ENCODE assay signal across 2 cellular contexts in the genomic region with DNA sequence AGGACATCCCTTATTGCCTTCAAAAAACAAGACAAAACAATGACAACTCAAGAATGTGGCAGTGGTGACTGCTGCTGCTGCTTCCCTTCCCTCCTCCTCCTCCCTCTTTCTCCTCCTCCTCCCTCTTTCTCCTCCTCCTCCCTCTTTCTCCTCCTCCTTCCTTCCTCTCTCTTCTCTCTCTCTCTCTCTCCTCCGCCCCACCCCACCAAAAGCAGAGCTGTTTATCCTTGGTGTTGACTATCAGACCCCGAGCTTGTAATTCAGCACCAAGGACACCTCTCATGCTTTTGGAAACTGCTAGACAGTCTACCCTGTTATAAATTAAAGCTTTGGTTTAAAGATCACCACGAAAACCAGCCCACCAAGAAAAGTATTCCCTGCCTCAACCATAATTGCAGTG.
TF ChIP-seq lines count a peak whose summit lies in the region.

No MANE protein-coding gene starts in this region.

TF ChIP-seq in IMR-90, 13 proteins besides CTCF, POLR2A, EP300 and RAD21:
- TF ChIP-seq NFE2L2 (IDR thresholded peaks at IDR 0.05; ENCODE audit: low read depth, low read length): no peak
- TF ChIP-seq CEBPB (IDR thresholded peaks at IDR 0.05; ENCODE audit: low read depth, low read length): no peak
- TF ChIP-seq, protein P1, sequence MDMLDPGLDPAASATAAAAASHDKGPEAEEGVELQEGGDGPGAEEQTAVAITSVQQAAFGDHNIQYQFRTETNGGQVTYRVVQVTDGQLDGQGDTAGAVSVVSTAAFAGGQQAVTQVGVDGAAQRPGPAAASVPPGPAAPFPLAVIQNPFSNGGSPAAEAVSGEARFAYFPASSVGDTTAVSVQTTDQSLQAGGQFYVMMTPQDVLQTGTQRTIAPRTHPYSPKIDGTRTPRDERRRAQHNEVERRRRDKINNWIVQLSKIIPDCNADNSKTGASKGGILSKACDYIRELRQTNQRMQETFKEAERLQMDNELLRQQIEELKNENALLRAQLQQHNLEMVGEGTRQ (IDR thresholded peaks at IDR 0.05; ENCODE audit: low read depth, low read length): no peak
- no peak for TF ChIP-seq MXI1 (IDR thresholded peaks at IDR 0.05; ENCODE audit: borderline replicate concordance, low read depth, low read length)
- TF ChIP-seq FOS (IDR thresholded peaks at IDR 0.05; ENCODE audit: low read depth, low read length): no peak
- no peak for TF ChIP-seq SMC3 (IDR thresholded peaks at IDR 0.05; ENCODE audit: low read depth, low read length)
- TF ChIP-seq MAZ (IDR thresholded peaks at IDR 0.05; ENCODE audit: borderline replicate concordance, low read depth, low read length): no peak
- TF ChIP-seq, protein P2, sequence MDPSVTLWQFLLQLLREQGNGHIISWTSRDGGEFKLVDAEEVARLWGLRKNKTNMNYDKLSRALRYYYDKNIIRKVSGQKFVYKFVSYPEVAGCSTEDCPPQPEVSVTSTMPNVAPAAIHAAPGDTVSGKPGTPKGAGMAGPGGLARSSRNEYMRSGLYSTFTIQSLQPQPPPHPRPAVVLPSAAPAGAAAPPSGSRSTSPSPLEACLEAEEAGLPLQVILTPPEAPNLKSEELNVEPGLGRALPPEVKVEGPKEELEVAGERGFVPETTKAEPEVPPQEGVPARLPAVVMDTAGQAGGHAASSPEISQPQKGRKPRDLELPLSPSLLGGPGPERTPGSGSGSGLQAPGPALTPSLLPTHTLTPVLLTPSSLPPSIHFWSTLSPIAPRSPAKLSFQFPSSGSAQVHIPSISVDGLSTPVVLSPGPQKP (IDR thresholded peaks at IDR 0.05; ENCODE audit: borderline replicate concordance, low read depth, low read length): no peak
- no peak for TF ChIP-seq RFX5 (IDR thresholded peaks at IDR 0.05; ENCODE audit: low read depth, low read length)
- no peak for TF ChIP-seq MAFK (IDR thresholded peaks at IDR 0.05; ENCODE audit: low read depth, low read length)
- no peak for TF ChIP-seq CHD1 (IDR thresholded peaks at IDR 0.05; ENCODE audit: low read depth, low read length)
- no peak for TF ChIP-seq BHLHE40 (IDR thresholded peaks at IDR 0.05; ENCODE audit: low read depth, low read length)
- TF ChIP-seq RCOR1 (IDR thresholded peaks at IDR 0.05; ENCODE audit: insufficient replicate concordance, low read length): no peak

TF ChIP-seq in WTC11, 78 proteins besides CTCF, POLR2A, EP300 and RAD21:
- no peak for TF ChIP-seq IRF2 (CRISPR knock-in tag; IDR thresholded peaks at IDR 0.05; ENCODE audit: borderline replicate concordance, low read depth)
- TF ChIP-seq, protein P3, sequence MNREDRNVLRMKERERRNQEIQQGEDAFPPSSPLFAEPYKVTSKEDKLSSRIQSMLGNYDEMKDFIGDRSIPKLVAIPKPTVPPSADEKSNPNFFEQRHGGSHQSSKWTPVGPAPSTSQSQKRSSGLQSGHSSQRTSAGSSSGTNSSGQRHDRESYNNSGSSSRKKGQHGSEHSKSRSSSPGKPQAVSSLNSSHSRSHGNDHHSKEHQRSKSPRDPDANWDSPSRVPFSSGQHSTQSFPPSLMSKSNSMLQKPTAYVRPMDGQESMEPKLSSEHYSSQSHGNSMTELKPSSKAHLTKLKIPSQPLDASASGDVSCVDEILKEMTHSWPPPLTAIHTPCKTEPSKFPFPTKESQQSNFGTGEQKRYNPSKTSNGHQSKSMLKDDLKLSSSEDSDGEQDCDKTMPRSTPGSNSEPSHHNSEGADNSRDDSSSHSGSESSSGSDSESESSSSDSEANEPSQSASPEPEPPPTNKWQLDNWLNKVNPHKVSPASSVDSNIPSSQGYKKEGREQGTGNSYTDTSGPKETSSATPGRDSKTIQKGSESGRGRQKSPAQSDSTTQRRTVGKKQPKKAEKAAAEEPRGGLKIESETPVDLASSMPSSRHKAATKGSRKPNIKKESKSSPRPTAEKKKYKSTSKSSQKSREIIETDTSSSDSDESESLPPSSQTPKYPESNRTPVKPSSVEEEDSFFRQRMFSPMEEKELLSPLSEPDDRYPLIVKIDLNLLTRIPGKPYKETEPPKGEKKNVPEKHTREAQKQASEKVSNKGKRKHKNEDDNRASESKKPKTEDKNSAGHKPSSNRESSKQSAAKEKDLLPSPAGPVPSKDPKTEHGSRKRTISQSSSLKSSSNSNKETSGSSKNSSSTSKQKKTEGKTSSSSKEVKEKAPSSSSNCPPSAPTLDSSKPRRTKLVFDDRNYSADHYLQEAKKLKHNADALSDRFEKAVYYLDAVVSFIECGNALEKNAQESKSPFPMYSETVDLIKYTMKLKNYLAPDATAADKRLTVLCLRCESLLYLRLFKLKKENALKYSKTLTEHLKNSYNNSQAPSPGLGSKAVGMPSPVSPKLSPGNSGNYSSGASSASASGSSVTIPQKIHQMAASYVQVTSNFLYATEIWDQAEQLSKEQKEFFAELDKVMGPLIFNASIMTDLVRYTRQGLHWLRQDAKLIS (CRISPR knock-in tag; IDR thresholded peaks at IDR 0.05; ENCODE audit: borderline replicate concordance): no peak
- TF ChIP-seq, protein P4, sequence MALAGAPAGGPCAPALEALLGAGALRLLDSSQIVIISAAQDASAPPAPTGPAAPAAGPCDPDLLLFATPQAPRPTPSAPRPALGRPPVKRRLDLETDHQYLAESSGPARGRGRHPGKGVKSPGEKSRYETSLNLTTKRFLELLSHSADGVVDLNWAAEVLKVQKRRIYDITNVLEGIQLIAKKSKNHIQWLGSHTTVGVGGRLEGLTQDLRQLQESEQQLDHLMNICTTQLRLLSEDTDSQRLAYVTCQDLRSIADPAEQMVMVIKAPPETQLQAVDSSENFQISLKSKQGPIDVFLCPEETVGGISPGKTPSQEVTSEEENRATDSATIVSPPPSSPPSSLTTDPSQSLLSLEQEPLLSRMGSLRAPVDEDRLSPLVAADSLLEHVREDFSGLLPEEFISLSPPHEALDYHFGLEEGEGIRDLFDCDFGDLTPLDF (CRISPR knock-in tag; IDR thresholded peaks at IDR 0.05): no peak
- no peak for TF ChIP-seq EMX1 (CRISPR knock-in tag; IDR thresholded peaks at IDR 0.05)
- TF ChIP-seq, protein P5, sequence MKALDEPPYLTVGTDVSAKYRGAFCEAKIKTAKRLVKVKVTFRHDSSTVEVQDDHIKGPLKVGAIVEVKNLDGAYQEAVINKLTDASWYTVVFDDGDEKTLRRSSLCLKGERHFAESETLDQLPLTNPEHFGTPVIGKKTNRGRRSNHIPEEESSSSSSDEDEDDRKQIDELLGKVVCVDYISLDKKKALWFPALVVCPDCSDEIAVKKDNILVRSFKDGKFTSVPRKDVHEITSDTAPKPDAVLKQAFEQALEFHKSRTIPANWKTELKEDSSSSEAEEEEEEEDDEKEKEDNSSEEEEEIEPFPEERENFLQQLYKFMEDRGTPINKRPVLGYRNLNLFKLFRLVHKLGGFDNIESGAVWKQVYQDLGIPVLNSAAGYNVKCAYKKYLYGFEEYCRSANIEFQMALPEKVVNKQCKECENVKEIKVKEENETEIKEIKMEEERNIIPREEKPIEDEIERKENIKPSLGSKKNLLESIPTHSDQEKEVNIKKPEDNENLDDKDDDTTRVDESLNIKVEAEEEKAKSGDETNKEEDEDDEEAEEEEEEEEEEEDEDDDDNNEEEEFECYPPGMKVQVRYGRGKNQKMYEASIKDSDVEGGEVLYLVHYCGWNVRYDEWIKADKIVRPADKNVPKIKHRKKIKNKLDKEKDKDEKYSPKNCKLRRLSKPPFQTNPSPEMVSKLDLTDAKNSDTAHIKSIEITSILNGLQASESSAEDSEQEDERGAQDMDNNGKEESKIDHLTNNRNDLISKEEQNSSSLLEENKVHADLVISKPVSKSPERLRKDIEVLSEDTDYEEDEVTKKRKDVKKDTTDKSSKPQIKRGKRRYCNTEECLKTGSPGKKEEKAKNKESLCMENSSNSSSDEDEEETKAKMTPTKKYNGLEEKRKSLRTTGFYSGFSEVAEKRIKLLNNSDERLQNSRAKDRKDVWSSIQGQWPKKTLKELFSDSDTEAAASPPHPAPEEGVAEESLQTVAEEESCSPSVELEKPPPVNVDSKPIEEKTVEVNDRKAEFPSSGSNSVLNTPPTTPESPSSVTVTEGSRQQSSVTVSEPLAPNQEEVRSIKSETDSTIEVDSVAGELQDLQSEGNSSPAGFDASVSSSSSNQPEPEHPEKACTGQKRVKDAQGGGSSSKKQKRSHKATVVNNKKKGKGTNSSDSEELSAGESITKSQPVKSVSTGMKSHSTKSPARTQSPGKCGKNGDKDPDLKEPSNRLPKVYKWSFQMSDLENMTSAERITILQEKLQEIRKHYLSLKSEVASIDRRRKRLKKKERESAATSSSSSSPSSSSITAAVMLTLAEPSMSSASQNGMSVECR (CRISPR knock-in tag; IDR thresholded peaks at IDR 0.05; ENCODE audit: borderline replicate concordance): no peak
- TF ChIP-seq TP53 (CRISPR knock-in tag; IDR thresholded peaks at IDR 0.05): no peak
- no peak for TF ChIP-seq JAZF1 (CRISPR knock-in tag; IDR thresholded peaks at IDR 0.05)
- TF ChIP-seq CBFB (CRISPR knock-in tag; IDR thresholded peaks at IDR 0.05; ENCODE audit: low read depth): no peak
- TF ChIP-seq NFE2L1 (CRISPR knock-in tag; IDR thresholded peaks at IDR 0.05): 0 out of 2 replicates have a peak, but pooled peaks have one; percentile 33
- no peak for TF ChIP-seq ZNF121 (CRISPR knock-in tag; IDR thresholded peaks at IDR 0.05)
- no peak for TF ChIP-seq ZNF138 (CRISPR knock-in tag; conservative IDR thresholded peaks at IDR 0.05)
- TF ChIP-seq FOXK1 (CRISPR knock-in tag; IDR thresholded peaks at IDR 0.05): peak; percentile 47; the same call in 1 of the 2 replicates
- TF ChIP-seq ZNF396 (CRISPR knock-in tag; IDR thresholded peaks at IDR 0.05; ENCODE audit: borderline replicate concordance): no peak
- TF ChIP-seq GTF2I (CRISPR knock-in tag; conservative IDR thresholded peaks at IDR 0.05): no peak
- no peak for TF ChIP-seq TEAD4 (CRISPR knock-in tag; IDR thresholded peaks at IDR 0.05)
- peak; percentile 74; the same call in 1 of the 2 replicates for TF ChIP-seq ZNF263 (CRISPR knock-in tag; IDR thresholded peaks at IDR 0.05; ENCODE audit: low read depth)
- TF ChIP-seq TCF7 (CRISPR knock-in tag; IDR thresholded peaks at IDR 0.05; ENCODE audit: low read depth): no peak
